Comparison of ENCODE assay signal across 28 cellular contexts in the genomic region with DNA sequence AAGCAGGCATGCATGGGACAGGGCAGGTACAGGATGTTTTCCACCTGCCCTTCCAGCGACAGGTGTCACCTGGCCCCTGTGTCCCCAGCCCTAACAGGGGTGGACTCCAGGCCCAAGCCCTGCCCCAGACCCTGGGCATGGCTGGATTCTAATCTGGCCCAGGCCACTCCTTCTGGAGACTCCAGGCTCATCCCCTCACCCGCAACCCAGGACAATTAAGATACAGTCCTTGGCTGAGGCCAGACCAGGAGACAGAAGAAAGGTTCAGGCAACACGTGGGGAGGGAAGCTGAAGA. TPM values are rescaled to one million over a fixed set of nuclear protein-coding genes. Genes with fewer than 3 reads are reported as not detected.
DNase-seq lines count a peak whose midpoint lies in the region; ATAC-seq, FAIRE-seq and TF ChIP-seq lines count a peak whose summit lies in the region.
"Had no signal": no experiment of that assay in that cellular context is flagged by ENCODE, and none has a peak within 500 bp of the region (broad histone marks: within the 10 kb centered on the region; RNA-seq: fewer than 3 reads in every experiment).

No MANE protein-coding gene starts in this region.

- H3K36me3 ChIP-seq in right atrium auricular region = no peaks in the 10 kb centered on the region
- no peaks in the 10 kb centered on the region for H3K36me3 ChIP-seq in sigmoid colon
- no peaks in the 10 kb centered on the region for H3K36me3 ChIP-seq in aorta (ENCODE audit: control insufficient read depth in 1 of 2, insufficient read depth in 2 of 2, low read length in 1 of 2)
- H3K36me3 ChIP-seq: pancreas, tibial artery had no signal

- no peak for TF ChIP-seq CTCF in right atrium auricular region (IDR thresholded peaks at IDR 0.05)
- no peak for TF ChIP-seq CTCF in sigmoid colon (IDR thresholded peaks at IDR 0.05)
- TF ChIP-seq CTCF in D721Med (IDR thresholded peaks at IDR 0.05; ENCODE audit: insufficient read depth, missing control alignments) = no peak

- 22 to 68% methylated on average over 3 of the region's 3 CpGs for WGBS in sigmoid colon, 2 donors
- 85 to 89% methylated on average over 3 of the region's 3 CpGs for WGBS in aorta, 2 donors

- H3K9me3 ChIP-seq in right atrium auricular region (no peaks in the 10 kb centered on the region), sigmoid colon (no peaks in the 10 kb centered on the region), aorta (ENCODE audit: control insufficient read depth, low read length) (no peaks in the 10 kb centered on the region)
- H3K9me3 ChIP-seq: pancreas, tibial artery had no signal

- TF ChIP-seq POLR2A in sigmoid colon (IDR thresholded peaks at IDR 0.05) = no peak

- ATAC-seq in left ventricle myocardium superior = no peak
- no peak for ATAC-seq in aorta (ENCODE audit: low FRiP score)
- no peak for ATAC-seq in HG03139 (IDR thresholded peaks at IDR 0.05; ENCODE audit: unreplicated experiment)
- ATAC-seq: activated T-cell treated with anti-CD3 and anti-CD28 coated beads, Interleukin-2, amount 50 U/mL, for 72 hours; pancreas; stimulated activated memory B cell treated with anti-CD40 and anti-IgM and Interleukin-4, amounts not matched to agents 10 μg/mL and 1 μg/mL and 100 μg/mL, for 72 hours had no signal

- H3K4me3 ChIP-seq in right atrium auricular region (no peak overlapping the region), sigmoid colon (no peak overlapping the region), aorta (ENCODE audit: low read length in 2 of 2) (no peak overlapping the region)
- H3K4me3 ChIP-seq: hepatocyte, pancreas, tibial artery had no signal

- H3K4me1 ChIP-seq in right atrium auricular region (peaks cover 0 to 11% of the 10 kb centered on the region in 2 donors), sigmoid colon (peaks cover 0 to 45% (median 43%) of the 10 kb centered on the region in 4 donors), aorta (ENCODE audit: control insufficient read depth in 1 of 2, insufficient read depth in 2 of 2, low read length in 2 of 2) (no peaks in the 10 kb centered on the region)

- DNase-seq in left ventricle myocardium superior (peak; percentile 18), right atrium auricular region (ENCODE audit: low spot score) (no peak), sigmoid colon (peak; percentile 61), aorta (peak; percentile 21 to 59), NCI-H1436 (lab: John Stamatoyannopoulos, UW) (no peak), D721Med (ENCODE audit: insufficient read length, low spot score) (no peak)
- DNase-seq: activated CD4-positive, alpha-beta T cell treated with anti-CD3 and anti-CD28 coated beads for 1 hour; activated CD8-positive, alpha-beta memory T cell treated with anti-CD3 and anti-CD28 coated beads for 24 hours; activated naive CD4-positive, alpha-beta T cell treated with anti-CD3 and anti-CD28 coated beads, Interleukin-2, amount 10 ng/mL, durations not matched to agents 7 days and 5 days; activated T-cell treated with anti-CD3 and anti-CD28 coated beads, Interleukin-2, amount 50 U/mL, for 72 hours; central memory CD4-positive, alpha-beta T cell; foreskin melanocyte; KG1; mammary epithelial cell; naive thymus-derived CD4-positive, alpha-beta T cell; NCI-H1694 treated with DMSO at 0.1 percent for 48 hours; NCI-H2171 treated with DMSO at 0.1 percent for 48 hours; SHP77 treated with DMSO at 0.1 percent for 48 hours; stimulated activated CD4-positive, alpha-beta T cell treated with anti-CD3 and anti-CD28 coated beads, Interleukin-1b, Interleukin-23, amount 100 ng/mL, for 48 hours; tibial artery had no signal

- H3K27me3 ChIP-seq in right atrium auricular region (no peaks in the 10 kb centered on the region), layer of hippocampus (ENCODE audit: control insufficient read depth, insufficient read depth, low read length) (no peaks in the 10 kb centered on the region), sigmoid colon (no peaks in the 10 kb centered on the region), aorta (ENCODE audit: control insufficient read depth in 1 of 2, insufficient read depth in 2 of 2, low read length in 1 of 2) (no peaks in the 10 kb centered on the region)
- H3K27me3 ChIP-seq: hepatocyte, pancreas, tibial artery had no signal

- no peak overlapping the region for H3K27ac ChIP-seq in right atrium auricular region
- H3K27ac ChIP-seq in layer of hippocampus (ENCODE audit: low read depth, low read length) = peak overlapping the region; percentile 67
- peak overlapping the region in 2 of 4 donors; percentile 0 to 47 for H3K27ac ChIP-seq in sigmoid colon
- no peak overlapping the region for H3K27ac ChIP-seq in aorta (ENCODE audit: low read depth in 1 of 2, low read length in 2 of 2)
- H3K27ac ChIP-seq: pancreas, tibial artery had no signal

- FAIRE-seq in D721Med (lab: Jason Lieb, UNC) = no peak
- FAIRE-seq: GM12891, GM19239, HTR-8/SVneo, pancreas had no signal

- intact Hi-C loops in left ventricle myocardium superior (cut with micrococcal nuclease) (no loop called here), sigmoid colon (cut with DNase I) (no loop called here), aorta (cut with DNase I) (no loop called here)

- no peak for TF ChIP-seq EP300 in sigmoid colon (IDR thresholded peaks at IDR 0.05)

RNA-seq across cellular contexts. Expression of gene BIN1, which starts 9.5 kb away (rescaled TPM):
- 15.0 TPM for total RNA-seq in left ventricle myocardium superior
- total RNA-seq in right atrium auricular region = 10 to 100 TPM in 1 of 2 donors, 1 to 10 TPM in 1; 7.6 to 15.3 TPM
- total RNA-seq in sigmoid colon = 10 to 100 TPM; 36.1 to 57.9 (median 43.2) TPM
- 10 to 100 TPM; 20.3 to 52.9 (median 34.8) TPM for polyA plus RNA-seq in sigmoid colon
- total RNA-seq in aorta = 10 to 100 TPM; 22.9 to 37.9 TPM
- 10 to 100 TPM; 15.4 to 20.3 TPM for polyA plus RNA-seq in aorta

Comparison
In these comparisons a context has a peak if more than half of its experiments do, and no peak if none do; other contexts are left out.
1. DNase-seq: peak in left ventricle myocardium superior (single experiment), sigmoid colon (single experiment) and aorta (2 of 2); none in right atrium auricular region (single experiment), NCI-H1436 (single experiment) and D721Med (single experiment).